In the genomic region with DNA sequence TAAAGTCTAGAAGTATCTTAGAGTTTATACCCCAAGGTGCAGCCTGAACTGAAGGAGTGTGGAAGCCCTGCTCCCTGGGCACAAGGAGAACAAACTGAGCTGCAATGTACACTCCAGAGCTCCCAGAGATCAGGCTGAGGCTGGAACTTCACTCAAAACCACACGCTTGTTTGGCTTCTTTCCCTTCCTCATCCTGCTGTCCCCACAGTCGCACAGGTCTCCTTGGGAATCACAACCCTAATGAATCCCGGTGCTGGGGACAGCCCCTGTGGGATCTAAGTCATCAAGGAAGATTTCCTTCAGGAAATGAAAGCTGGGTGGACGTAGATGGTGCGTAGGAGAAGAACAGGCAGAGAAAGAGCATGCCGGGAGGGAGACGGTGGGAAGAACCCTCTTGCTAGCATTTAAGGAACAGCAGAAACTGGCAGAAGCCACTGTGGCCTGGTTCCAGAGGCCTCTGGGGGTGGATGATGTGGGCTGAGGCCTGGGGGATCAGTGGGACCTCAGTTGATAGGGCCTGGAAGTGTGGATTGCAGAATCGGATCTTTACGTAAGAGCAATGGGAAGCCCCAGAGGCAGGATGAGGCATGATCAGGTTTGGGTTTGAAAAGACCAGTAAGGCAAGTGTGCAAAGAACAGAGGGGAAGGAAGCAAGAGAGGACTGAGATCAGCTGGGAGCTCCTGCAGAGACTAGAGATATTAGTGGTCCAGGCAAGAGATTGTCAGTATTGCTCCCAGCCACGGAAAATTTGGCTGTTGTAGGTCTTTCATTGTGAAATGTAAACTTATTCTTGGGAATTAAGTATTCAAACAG, we compare ENCODE assay signal across 1 cellular context.
TF ChIP-seq lines count a peak whose summit lies in the region.

No MANE protein-coding gene starts in this region.

TF ChIP-seq in H1, 55 proteins besides CTCF, POLR2A, EP300 and RAD21:
- TF ChIP-seq JUND (IDR thresholded peaks at IDR 0.05; ENCODE audit: low read length) (no peak), KDM4A (IDR thresholded peaks at IDR 0.05; ENCODE audit: low read depth, low read length, severe bottlenecking) (no peak), RXRA (IDR thresholded peaks at IDR 0.05; ENCODE audit: insufficient read depth, low read depth, low read length) (no peak), NRF1 (IDR thresholded peaks at IDR 0.05; ENCODE audit: low read depth, low read length) (no peak), RBBP5 (IDR thresholded peaks at IDR 0.05; ENCODE audit: borderline replicate concordance, low read depth, low read length) (no peak), SUZ12 (IDR thresholded peaks at IDR 0.05; ENCODE audit: low read length) (no peak), SP2 (IDR thresholded peaks at IDR 0.05; ENCODE audit: low read length) (no peak), SRF (IDR thresholded peaks at IDR 0.05; ENCODE audit: low read depth, low read length) (no peak), FOSL1 (IDR thresholded peaks at IDR 0.05; ENCODE audit: insufficient read depth, low read depth, low read length) (no peak), CBX8 (IDR thresholded peaks at IDR 0.05; ENCODE audit: borderline replicate concordance, low read depth, low read length) (no peak)
TF ChIP-seq in H1: peak in this region for 0.
